ENCODE assay signal across 11 cellular contexts in genomic region chr5:96297867-96298266, GRCh38.
DNase-seq lines count a peak whose midpoint lies in the region; ATAC-seq, FAIRE-seq and TF ChIP-seq lines count a peak whose summit lies in the region.
"Had no signal": no experiment of that assay in that cellular context is flagged by ENCODE, and none has a peak within 500 bp of the region (broad histone marks: within the 10 kb centered on the region; RNA-seq: fewer than 3 reads in every experiment).

No MANE protein-coding gene starts in this region.

- H3K9me3 ChIP-seq in A549, result peaks cover 12% of the 10 kb centered on the region
- H3K9me3 ChIP-seq in liver (ENCODE audit: control insufficient read depth in 4 of 4, low read length in 3 of 4), result peaks cover 0 to 6% (median 0%) of the 10 kb centered on the region in 4 donors
- H3K9me3 ChIP-seq in spleen, result peaks cover 0 to 27% (median 17%) of the 10 kb centered on the region in 8 donors

- peak; percentile 49 to 89 for ATAC-seq in A549
- peak; percentile 62 for ATAC-seq in HG02885 (IDR thresholded peaks at IDR 0.05; ENCODE audit: poor library complexity, unreplicated experiment)

- no peak for TF ChIP-seq POLR2A in A549 (IDR thresholded peaks at IDR 0.05; ENCODE audit: low read length)
- TF ChIP-seq POLR2A in spleen (IDR thresholded peaks at IDR 0.05), result no peak

- TF ChIP-seq EP300 in A549 (IDR thresholded peaks at IDR 0.05), result peak; percentile 57 to 74; a peak in 2 of 5 replicates

- peak overlapping the region; percentile 17 for H3K4me2 ChIP-seq in A549

- H3K27ac ChIP-seq in A549, result peak overlapping the region; percentile 41 to 59
- peak overlapping the region; percentile 80 to 88 for H3K27ac ChIP-seq in liver (ENCODE audit: low read depth in 1 of 2, low read length in 2 of 2)
- H3K27ac ChIP-seq in spleen, result peak overlapping the region in 3 of 8 donors; percentile 27 to 68 (median 45)

- H3K27me3 ChIP-seq in liver (ENCODE audit: control insufficient read depth in 4 of 4, insufficient read depth in 4 of 4, low read length in 3 of 4), result no peaks in the 10 kb centered on the region
- no peaks in the 10 kb centered on the region for H3K27me3 ChIP-seq in spleen (replicated peaks in 1 of 7)

- TF ChIP-seq RAD21 in A549 (conservative IDR thresholded peaks at IDR 0.05 in 1 of 2, IDR thresholded peaks at IDR 0.05 in 1 of 2) (peak in 1 of 2 experiments; percentile 41; a peak in 2 of 5 replicates), liver (IDR thresholded peaks at IDR 0.05) (peak; percentile 69)

- no peak for FAIRE-seq in A549 (lab: Jason Lieb, UNC)
- FAIRE-seq: keratinocyte had no signal

- CTCF ChIA-PET in A549 (lab: Yijun Ruan, JAX), result interaction anchor here (1.0 to 1.8 kb wide), 2 partner anchors 11 to 27 kb away, joined by 3 to 4 read pairs; no protein-coding TSS in a partner anchor

- POLR2A ChIA-PET in A549 (lab: Yijun Ruan, JAX), result no interaction called here

- no peaks in the 10 kb centered on the region for H3K36me3 ChIP-seq in liver (ENCODE audit: control insufficient read depth in 4 of 4, insufficient read depth in 3 of 4, low read depth in 1 of 4, low read length in 3 of 4)
- H3K36me3 ChIP-seq in spleen, result no peaks in the 10 kb centered on the region

- intact Hi-C loops in spleen (cut with DNase I; ENCODE audit: low total_unique reads), result no loop called here

- H3K9ac ChIP-seq in liver (ENCODE audit: low read depth in 1 of 2, low read length in 2 of 2), result peak overlapping the region; percentile 37 to 70

- peak in 1 of 2 experiments; percentile 51 for DNase-seq in A549 (ENCODE audit: low read depth in 1 of 2, low spot score in 1 of 2)
- DNase-seq in astrocyte of the hippocampus (ENCODE audit: low read depth, low spot score), result peak; percentile 21
- no peak for DNase-seq in inferior parietal cortex (ENCODE audit: extremely low spot score)
- no peak for DNase-seq in activated CD4-positive, alpha-beta T cell treated with anti-CD3 and anti-CD28 coated beads, Interleukin-2, amount 50 U/mL, for 1 hour
- no peak for DNase-seq in spleen
- no peak for DNase-seq in COR-L47 (lab: John Stamatoyannopoulos, UW)
- DNase-seq: activated CD8-positive, alpha-beta memory T cell treated with anti-CD3 and anti-CD28 coated beads, Interleukin-2, amount 50 U/mL, for 48 hours; NCI-H1930 had no signal

- TF ChIP-seq CTCF in A549 (IDR thresholded peaks at IDR 0.05), result no peak
- no peak for TF ChIP-seq CTCF in liver (IDR thresholded peaks at IDR 0.05; ENCODE audit: low read depth, low read length, missing input control)
- no peak for TF ChIP-seq CTCF in spleen (IDR thresholded peaks at IDR 0.05 in 8 of 11, conservative IDR thresholded peaks at IDR 0.05 in 3 of 11)

- WGBS in A549 (ENCODE audit: missing lambda C conversion rate), result 38% methylated on average over 3 of the region's 3 CpGs
- WGBS in liver, result 20% methylated on average over 3 of the region's 3 CpGs
- WGBS in spleen, 5 donors, result 30 to 56% (median 40%) methylated on average over 3 of the region's 3 CpGs

- H3K4me1 ChIP-seq in A549, result peaks cover 33% of the 10 kb centered on the region
- peaks cover 6 to 27% (median 17%) of the 10 kb centered on the region in 4 donors for H3K4me1 ChIP-seq in liver (ENCODE audit: control insufficient read depth in 4 of 4, insufficient read depth in 4 of 4, low read length in 3 of 4)
- peaks cover 0 to 3% (median 0%) of the 10 kb centered on the region in 6 donors for H3K4me1 ChIP-seq in spleen

- H3K4me3 ChIP-seq in A549, result no peak overlapping the region
- no peak overlapping the region for H3K4me3 ChIP-seq in liver (ENCODE audit: low read depth in 1 of 3, low read length in 3 of 3)
- H3K4me3 ChIP-seq in spleen, result no peak overlapping the region

TF ChIP-seq in A549, 52 proteins besides CTCF, POLR2A, EP300 and RAD21 (continues in another document):
- TF ChIP-seq SREBF2 (IDR thresholded peaks at IDR 0.05), result no peak
- peak; percentile 57; the same call in 1 of the 2 replicates for TF ChIP-seq JUNB (IDR thresholded peaks at IDR 0.05)
- TF ChIP-seq, protein P1, sequence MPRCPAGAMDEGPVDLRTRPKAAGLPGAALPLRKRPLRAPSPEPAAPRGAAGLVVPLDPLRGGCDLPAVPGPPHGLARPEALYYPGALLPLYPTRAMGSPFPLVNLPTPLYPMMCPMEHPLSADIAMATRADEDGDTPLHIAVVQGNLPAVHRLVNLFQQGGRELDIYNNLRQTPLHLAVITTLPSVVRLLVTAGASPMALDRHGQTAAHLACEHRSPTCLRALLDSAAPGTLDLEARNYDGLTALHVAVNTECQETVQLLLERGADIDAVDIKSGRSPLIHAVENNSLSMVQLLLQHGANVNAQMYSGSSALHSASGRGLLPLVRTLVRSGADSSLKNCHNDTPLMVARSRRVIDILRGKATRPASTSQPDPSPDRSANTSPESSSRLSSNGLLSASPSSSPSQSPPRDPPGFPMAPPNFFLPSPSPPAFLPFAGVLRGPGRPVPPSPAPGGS (IDR thresholded peaks at IDR 0.05), result peak; percentile 53; the same call in 1 of the 3 replicates
- TF ChIP-seq HOXA7 (CRISPR knock-in tag; IDR thresholded peaks at IDR 0.05), result no peak
- TF ChIP-seq, protein P2, sequence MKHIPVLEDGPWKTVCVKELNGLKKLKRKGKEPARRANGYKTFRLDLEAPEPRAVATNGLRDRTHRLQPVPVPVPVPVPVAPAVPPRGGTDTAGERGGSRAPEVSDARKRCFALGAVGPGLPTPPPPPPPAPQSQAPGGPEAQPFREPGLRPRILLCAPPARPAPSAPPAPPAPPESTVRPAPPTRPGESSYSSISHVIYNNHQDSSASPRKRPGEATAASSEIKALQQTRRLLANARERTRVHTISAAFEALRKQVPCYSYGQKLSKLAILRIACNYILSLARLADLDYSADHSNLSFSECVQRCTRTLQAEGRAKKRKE (CRISPR knock-in tag; IDR thresholded peaks at IDR 0.05; ENCODE audit: low read depth), result no peak
- no peak for TF ChIP-seq BHLHE40 (IDR thresholded peaks at IDR 0.05; ENCODE audit: low read depth, low read length)
- no peak for TF ChIP-seq E2F6 (IDR thresholded peaks at IDR 0.05; ENCODE audit: borderline replicate concordance, low read depth)
- TF ChIP-seq, protein P3, sequence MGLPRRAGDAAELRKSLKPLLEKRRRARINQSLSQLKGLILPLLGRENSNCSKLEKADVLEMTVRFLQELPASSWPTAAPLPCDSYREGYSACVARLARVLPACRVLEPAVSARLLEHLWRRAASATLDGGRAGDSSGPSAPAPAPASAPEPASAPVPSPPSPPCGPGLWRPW (IDR thresholded peaks at IDR 0.05), result peak; percentile 91; the same call in 1 of the 2 replicates
- 0 out of 2 replicates have a peak, but pooled peaks have one; percentile 41 for TF ChIP-seq MYC (IDR thresholded peaks at IDR 0.05; ENCODE audit: borderline replicate concordance, low read length)
- no peak for TF ChIP-seq ZNF302 (CRISPR knock-in tag; IDR thresholded peaks at IDR 0.05)
- no peak for TF ChIP-seq HDAC2 (IDR thresholded peaks at IDR 0.05)
- no peak for TF ChIP-seq ESRRA (IDR thresholded peaks at IDR 0.05; ENCODE audit: borderline replicate concordance, low read length)

TF ChIP-seq in liver, 16 proteins besides CTCF, POLR2A, EP300 and RAD21 (continues in another document):
- TF ChIP-seq TAF1 (conservative IDR thresholded peaks at IDR 0.05) (peak; percentile 66), JUND (IDR thresholded peaks at IDR 0.05) (peak in 1 of 2 donors; percentile 91), SP1 (IDR thresholded peaks at IDR 0.05) (peak; percentile 93), FOXA2 (IDR thresholded peaks at IDR 0.05) (peak; percentile 88), ZBTB33 (IDR thresholded peaks at IDR 0.05) (peak; percentile 95), EGR1 (IDR thresholded peaks at IDR 0.05; ENCODE audit: low read depth in 2 of 2) (peak in 1 of 2 donors; percentile 67), FOXA1 (IDR thresholded peaks at IDR 0.05) (no peak), NR2F2 (IDR thresholded peaks at IDR 0.05) (peak; percentile 60), GABPA (IDR thresholded peaks at IDR 0.05 in 1 of 2, conservative IDR thresholded peaks at IDR 0.05 in 1 of 2) (peak in 1 of 2 donors; percentile 66)
- TF ChIP-seq, protein P4, sequence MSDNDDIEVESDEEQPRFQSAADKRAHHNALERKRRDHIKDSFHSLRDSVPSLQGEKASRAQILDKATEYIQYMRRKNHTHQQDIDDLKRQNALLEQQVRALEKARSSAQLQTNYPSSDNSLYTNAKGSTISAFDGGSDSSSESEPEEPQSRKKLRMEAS (IDR thresholded peaks at IDR 0.05), result peak; percentile 90
